In genomic region chr5:143261748-143262392, GRCh38 we compare ENCODE assay signal across 12 cellular contexts.
DNase-seq lines count a peak whose midpoint lies in the region; ATAC-seq and TF ChIP-seq lines count a peak whose summit lies in the region.
"Had no signal": no experiment of that assay in that cellular context is flagged by ENCODE, and none has a peak within 500 bp of the region (broad histone marks: within the 10 kb centered on the region; RNA-seq: fewer than 3 reads in every experiment).

No MANE protein-coding gene starts in this region.

- H2AFZ ChIP-seq in fibroblast of lung (ENCODE audit: low read length) = no peak overlapping the region
- H2AFZ ChIP-seq: parathyroid adenoma had no signal

- H3K27me3 ChIP-seq in RWPE2 (ENCODE audit: insufficient read depth, poor library complexity, severe bottlenecking) (no peaks in the 10 kb centered on the region), fibroblast of lung (ENCODE audit: control insufficient read depth, insufficient read depth, low read length) (no peaks in the 10 kb centered on the region)

- H3K4me2 ChIP-seq in fibroblast of lung (ENCODE audit: extremely low read depth, insufficient read depth, low read length) = peak overlapping the region; percentile 9

- peak; percentile 1 to 14 (median 5) for DNase-seq in stimulated activated CD4-positive, alpha-beta T cell treated with anti-CD3 and anti-CD28 coated beads, Interleukin-12 subunit alpha, Interleukin-12 subunit beta, amount 100 ng/mL, for 48 hours (ENCODE audit: low read depth in 2 of 3, low spot score in 1 of 3)
- no peak for DNase-seq in stimulated activated CD4-positive, alpha-beta T cell treated with anti-CD3 and anti-CD28 coated beads, Interleukin-12 subunit alpha, Interleukin-12 subunit beta, amount 100 ng/mL, for 4 hours
- DNase-seq in RWPE2 (ENCODE audit: low spot score) (no peak), fibroblast of lung (ENCODE audit: low read depth in 2 of 2) (peak; percentile 77 to 87), stromal cell of bone marrow (ENCODE audit: low read depth) (peak; percentile 85), NCI-H526 (lab: John Stamatoyannopoulos, UW) (no peak), SKM-1 treated with dmso at 0.1 percent for 144 hours (lab: John Stamatoyannopoulos, UW; ENCODE audit: unreplicated experiment) (no peak)
- DNase-seq: CD4-positive, alpha-beta T cell; left cardiac atrium; NCI-H1092 had no signal

- H3K4me1 ChIP-seq in RWPE2 (ENCODE audit: insufficient read depth, poor library complexity, severe bottlenecking) (peaks cover 30% of the 10 kb centered on the region), fibroblast of lung (ENCODE audit: control insufficient read depth, extremely low read depth, insufficient read depth, low read length) (peaks cover 13% of the 10 kb centered on the region)
- H3K4me1 ChIP-seq: parathyroid adenoma had no signal

- H3K36me3 ChIP-seq in RWPE2 (ENCODE audit: low read depth) = no peaks in the 10 kb centered on the region
- H3K36me3 ChIP-seq in fibroblast of lung (ENCODE audit: control insufficient read depth, insufficient read depth, low read length) = no peaks in the 10 kb centered on the region

- no peaks in the 10 kb centered on the region for H3K79me2 ChIP-seq in fibroblast of lung (ENCODE audit: control insufficient read depth, insufficient read depth, low read length)
- H3K79me2 ChIP-seq: parathyroid adenoma had no signal

- H3K9me3 ChIP-seq in RWPE2 (ENCODE audit: severe bottlenecking) = no peaks in the 10 kb centered on the region
- H3K9me3 ChIP-seq in fibroblast of lung (ENCODE audit: control insufficient read depth, insufficient read depth, low read depth, low read length) = no peaks in the 10 kb centered on the region

- peak overlapping the region; percentile 85 for H3K27ac ChIP-seq in RWPE2 (ENCODE audit: poor library complexity, severe bottlenecking)
- peak overlapping the region; percentile 87 for H3K27ac ChIP-seq in fibroblast of lung (ENCODE audit: insufficient read depth, low read length)
- H3K27ac ChIP-seq: parathyroid adenoma had no signal

- no peak overlapping the region for H3K4me3 ChIP-seq in RWPE2 (ENCODE audit: severe bottlenecking)
- no peak overlapping the region for H3K4me3 ChIP-seq in fibroblast of lung (replicated peaks in 1 of 4; ENCODE audit: control extremely low read depth in 1 of 4, insufficient read depth in 1 of 4, low read depth in 3 of 4, low read length in 4 of 4)

- no peaks in the 10 kb centered on the region for H4K20me1 ChIP-seq in fibroblast of lung (ENCODE audit: control insufficient read depth, extremely low read depth, insufficient read depth, low read length)

- peak; percentile 80 for ATAC-seq in RWPE2 (ENCODE audit: low read depth)
- ATAC-seq in GM18907 (IDR thresholded peaks at IDR 0.05; ENCODE audit: unreplicated experiment) = no peak

- TF ChIP-seq CTCF in RWPE2 (IDR thresholded peaks at IDR 0.05; ENCODE audit: poor library complexity, severe bottlenecking) (no peak), fibroblast of lung (conservative IDR thresholded peaks at IDR 0.05 in 1 of 2, IDR thresholded peaks at IDR 0.05 in 1 of 2; ENCODE audit: low read depth in 1 of 2, low read length in 2 of 2) (no peak)

- no peak overlapping the region for H3K9ac ChIP-seq in fibroblast of lung (ENCODE audit: insufficient read depth, low read length)
- H3K9ac ChIP-seq: parathyroid adenoma had no signal

Comparison
In these comparisons a context has a peak if more than half of its experiments do, and no peak if none do; other contexts are left out.
1. DNase-seq: peak in stimulated activated CD4-positive, alpha-beta T cell treated with anti-CD3 and anti-CD28 coated beads, Interleukin-12 subunit alpha, Interleukin-12 subunit beta, amount 100 ng/mL, for 48 hours (3 of 3), fibroblast of lung (2 of 2) and stromal cell of bone marrow (single experiment); none in stimulated activated CD4-positive, alpha-beta T cell treated with anti-CD3 and anti-CD28 coated beads, Interleukin-12 subunit alpha, Interleukin-12 subunit beta, amount 100 ng/mL, for 4 hours (single experiment), RWPE2 (single experiment), NCI-H526 (0 of 2) and SKM-1 treated with dmso at 0.1 percent for 144 hours (single experiment).